In genomic region chr17:4591529-4591928, GRCh38 we compare ENCODE assay signal across 13 cellular contexts. TPM values are rescaled to one million over a fixed set of nuclear protein-coding genes. Genes with fewer than 3 reads are reported as not detected.
DNase-seq lines count a peak whose midpoint lies in the region; ATAC-seq and TF ChIP-seq lines count a peak whose summit lies in the region.
"Had no signal": no experiment of that assay in that cellular context is flagged by ENCODE, and none has a peak within 500 bp of the region (broad histone marks: within the 10 kb centered on the region; RNA-seq: fewer than 3 reads in every experiment).

No MANE protein-coding gene starts in this region.

- WGBS in tibial nerve, 2 donors = 54 to 56% methylated on average over 5 to 12 of the region's 12 CpGs

- intact Hi-C loops in gastrocnemius medialis (cut with DNase I; ENCODE audit: low total_unique reads) = loop anchor here (2.0 kb wide), 1 partner anchor 17 kb away; no protein-coding TSS in a partner anchor
- intact Hi-C loops in activated CD4-positive, alpha-beta memory T cell treated with anti-CD3 and anti-CD28 coated beads for 36 hours (cut with micrococcal nuclease) = no loop called here

- no peak overlapping the region for H3K4me3 Mint-ChIP-seq in activated CD4-positive, alpha-beta memory T cell treated with anti-CD3 and anti-CD28 coated beads for 36 hours
- H3K4me3 Mint-ChIP-seq: neural crest cell had no signal

- no peaks in the 10 kb centered on the region for H3K36me3 Mint-ChIP-seq in activated CD4-positive, alpha-beta memory T cell treated with anti-CD3 and anti-CD28 coated beads for 36 hours

- no peak for TF ChIP-seq EP300 in tibial nerve (IDR thresholded peaks at IDR 0.05)

- CTCF ChIA-PET in activated CD4-positive, alpha-beta memory T cell treated with anti-CD3 and anti-CD28 coated beads for 36 hours (lab: Charles Lee) = interaction anchor here (1.0 kb wide), 1 partner anchor 56 kb away, joined by 3 read pairs; no protein-coding TSS in a partner anchor

- TF ChIP-seq CTCF in RWPE2 (IDR thresholded peaks at IDR 0.05; ENCODE audit: poor library complexity, severe bottlenecking) (no peak), fibroblast of villous mesenchyme (IDR thresholded peaks at IDR 0.05; ENCODE audit: insufficient read depth, low read depth, low read length) (no peak), gastrocnemius medialis (IDR thresholded peaks at IDR 0.05 in 4 of 5, conservative IDR thresholded peaks at IDR 0.05 in 1 of 5) (no peak), tibial nerve (IDR thresholded peaks at IDR 0.05) (no peak)

- in situ Hi-C loops in gastrocnemius medialis (cut with MboI; ENCODE audit: low sequenced_read_pairs in 4 of 4) = no loop called here

- H3K4me1 ChIP-seq in RWPE2 (ENCODE audit: insufficient read depth, poor library complexity, severe bottlenecking) (no peaks in the 10 kb centered on the region), gastrocnemius medialis (peaks cover 73 to 79% of the 10 kb centered on the region in 2 donors), tibial nerve (peaks cover 0 to 11% (median 2%) of the 10 kb centered on the region in 4 donors)

- TF ChIP-seq POLR2A in gastrocnemius medialis (IDR thresholded peaks at IDR 0.05) (peak; percentile 73 to 86), tibial nerve (IDR thresholded peaks at IDR 0.05) (no peak)

- peaks cover 12% of the 10 kb centered on the region for H3K27me3 ChIP-seq in RWPE2 (ENCODE audit: insufficient read depth, poor library complexity, severe bottlenecking)
- no peaks in the 10 kb centered on the region for H3K27me3 ChIP-seq in gastrocnemius medialis
- H3K27me3 ChIP-seq in tibial nerve = no peaks in the 10 kb centered on the region

- no peak overlapping the region for H3K27ac Mint-ChIP-seq in activated CD4-positive, alpha-beta memory T cell treated with anti-CD3 and anti-CD28 coated beads for 36 hours

- DNase-seq in H4 (ENCODE audit: low spot score) (peak; percentile 9), RWPE2 (ENCODE audit: low spot score) (no peak), fibroblast of villous mesenchyme (ENCODE audit: low read depth) (peak; percentile 7), gastrocnemius medialis (peak; percentile 57 to 80), tibial nerve (ENCODE audit: low spot score in 2 of 2) (no peak)
- DNase-seq in activated CD4-positive, alpha-beta memory T cell treated with anti-CD3 and anti-CD28 coated beads for 36 hours = no peak
- DNase-seq: activated CD4-positive, alpha-beta T cell treated with anti-CD3 and anti-CD28 coated beads, Interleukin-2, amount 50 U/mL, for 1 hour; effector CD8-positive, alpha-beta T cell; NCI-H1105; T-helper 2 cell had no signal

- POLR2A ChIA-PET in activated CD4-positive, alpha-beta memory T cell treated with anti-CD3 and anti-CD28 coated beads for 36 hours (lab: Charles Lee) = no interaction called here

- H3K9me3 ChIP-seq in RWPE2 (ENCODE audit: severe bottlenecking) (no peaks in the 10 kb centered on the region), gastrocnemius medialis (no peaks in the 10 kb centered on the region), tibial nerve (no peaks in the 10 kb centered on the region)

- no peaks in the 10 kb centered on the region for H3K36me3 ChIP-seq in RWPE2 (ENCODE audit: low read depth)
- H3K36me3 ChIP-seq in gastrocnemius medialis = peaks cover 0 to 39% of the 10 kb centered on the region in 2 donors
- H3K36me3 ChIP-seq in tibial nerve = no peaks in the 10 kb centered on the region

- peak; percentile 32; the same call in 1 of the 3 replicates for ATAC-seq in RWPE2 (ENCODE audit: low read depth)
- ATAC-seq in gastrocnemius medialis = peak; percentile 30 to 46
- no peak for ATAC-seq in HG03571 (IDR thresholded peaks at IDR 0.05; ENCODE audit: unreplicated experiment)

- H3K27ac ChIP-seq in RWPE2 (ENCODE audit: poor library complexity, severe bottlenecking) (no peak overlapping the region), gastrocnemius medialis (peak overlapping the region; percentile 90 to 100 (median 98)), tibial nerve (no peak overlapping the region)
- H3K27ac ChIP-seq: skin epidermis had no signal

- peaks cover 10% of the 10 kb centered on the region for H3K27me3 Mint-ChIP-seq in activated CD4-positive, alpha-beta memory T cell treated with anti-CD3 and anti-CD28 coated beads for 36 hours

- H3K4me3 ChIP-seq in RWPE2 (ENCODE audit: severe bottlenecking) (no peak overlapping the region), fibroblast of villous mesenchyme (ENCODE audit: low read depth, low read length) (no peak overlapping the region), gastrocnemius medialis (peak overlapping the region in 2 of 4 donors; percentile 26 to 34), tibial nerve (no peak overlapping the region)
- H3K4me3 ChIP-seq: skin epidermis had no signal

- peaks cover 4% of the 10 kb centered on the region for H3K4me1 Mint-ChIP-seq in activated CD4-positive, alpha-beta memory T cell treated with anti-CD3 and anti-CD28 coated beads for 36 hours (ENCODE audit: low read depth)

- no peaks in the 10 kb centered on the region for H3K9me3 Mint-ChIP-seq in activated CD4-positive, alpha-beta memory T cell treated with anti-CD3 and anti-CD28 coated beads for 36 hours
- H3K9me3 Mint-ChIP-seq: neural crest cell had no signal

RNA-seq across cellular contexts. Expression of gene SMTNL2, which starts 7.2 kb away (rescaled TPM):
- total RNA-seq in H4 (2014; rRNA removed; shearing (Covaris generic)) = 0.08 TPM in 1 of 2 replicates, not detected in the other
- total RNA-seq in fibroblast of villous mesenchyme (not detected in 2 replicates), gastrocnemius medialis (100 to 1,000 TPM; 110 to 588 (median 420) TPM), tibial nerve (1 to 10 TPM; 1.5 to 8.2 (median 4.4) TPM)
- not detected for total RNA-seq in activated CD4-positive, alpha-beta memory T cell treated with anti-CD3 and anti-CD28 coated beads for 36 hours

RNA-seq across cellular contexts. Expression of gene GGT6, which starts 31.2 kb away (rescaled TPM):
- total RNA-seq in H4 (2014; rRNA removed; shearing (Covaris generic)) = not detected in 2 replicates
- total RNA-seq in fibroblast of villous mesenchyme (not detected in 2 replicates), gastrocnemius medialis (under 1 TPM in 1 of 4 donors, not detected in 3; 0.63 TPM), tibial nerve (not detected)
- total RNA-seq in activated CD4-positive, alpha-beta memory T cell treated with anti-CD3 and anti-CD28 coated beads for 36 hours = not detected
- total RNA-seq: neural crest cell had no signal

RNA-seq across cellular contexts. Expression of gene MYBBP1A, which starts 36.3 kb away (rescaled TPM):
- total RNA-seq in H4 (2014; rRNA removed; shearing (Covaris generic)) = 15.0 and 16.4 TPM in 2 replicates
- 61.7 and 71.2 TPM in 2 replicates for total RNA-seq in fibroblast of villous mesenchyme
- total RNA-seq in gastrocnemius medialis = 10 to 100 TPM; 42.5 to 60.2 (median 48.9) TPM
- total RNA-seq in tibial nerve = 100 to 1,000 TPM in 1 of 4 donors, 10 to 100 TPM in 3; 53.8 to 119 (median 54.4) TPM
- total RNA-seq in activated CD4-positive, alpha-beta memory T cell treated with anti-CD3 and anti-CD28 coated beads for 36 hours = 10 to 100 TPM; 66.6 to 70.8 TPM

RNA-seq across cellular contexts. Expression of gene ALOX15, which starts 49.9 kb away (rescaled TPM):
- total RNA-seq in H4 (2014; rRNA removed; shearing (Covaris generic)) = not detected in 2 replicates
- total RNA-seq in fibroblast of villous mesenchyme (not detected in 2 replicates), gastrocnemius medialis (not detected), tibial nerve (not detected)
- not detected for total RNA-seq in activated CD4-positive, alpha-beta memory T cell treated with anti-CD3 and anti-CD28 coated beads for 36 hours

Comparison
In these comparisons a context has a peak if more than half of its experiments do, and no peak if none do; other contexts are left out.
1. DNase-seq: peak in H4 (single experiment), fibroblast of villous mesenchyme (single experiment) and gastrocnemius medialis (2 of 2); none in RWPE2 (single experiment), tibial nerve (0 of 2) and activated CD4-positive, alpha-beta memory T cell treated with anti-CD3 and anti-CD28 coated beads for 36 hours (single experiment).
2. H3K27ac ChIP-seq: peak in gastrocnemius medialis (4 of 4); none in RWPE2 (single experiment) and tibial nerve (0 of 4).
3. POLR2A ChIP-seq: peak in gastrocnemius medialis (2 of 2); none in tibial nerve (0 of 2).
4. RNA of gene SMTNL2, which starts 7.2 kb away (total RNA-seq): 110 to 588 TPM in gastrocnemius medialis; 1.5 to 8.2 TPM in tibial nerve, 0.08 TPM in H4, not detected in activated CD4-positive, alpha-beta memory T cell treated with anti-CD3 and anti-CD28 coated beads for 36 hours and not detected in fibroblast of villous mesenchyme; every median in the first group is over 10 times any median in the second.